Comparison of ENCODE assay signal across 8 cellular contexts in genomic region chr13:33542309-33543088, GRCh38.
DNase-seq lines count a peak whose midpoint lies in the region; ATAC-seq, FAIRE-seq and TF ChIP-seq lines count a peak whose summit lies in the region.

No MANE protein-coding gene starts in this region.

- peak; percentile 77 for TF ChIP-seq CTCF in nephron progenitor cell (IDR thresholded peaks at IDR 0.05)

- peak; percentile 93 for ATAC-seq in stimulated activated naive CD8-positive, alpha-beta T cell treated with anti-CD3 and anti-CD28 coated beads, Interleukin-15, amount 100 ng/mL, for 72 hours

- DNase-seq in H54 (ENCODE audit: insufficient read length, low spot score), result peak; percentile 47
- peak; percentile 96 for DNase-seq in LoVo (ENCODE audit: low spot score)
- DNase-seq in activated gamma-delta T cell (lab: John Stamatoyannopoulos, UW), result peak; percentile 100
- DNase-seq in fibroblast of the conjunctiva (ENCODE audit: low read depth), result peak; percentile 99
- DNase-seq in nephron progenitor cell, result peak; percentile 97
- peak; percentile 98 to 99 for DNase-seq in stimulated activated naive CD8-positive, alpha-beta T cell treated with anti-CD3 and anti-CD28 coated beads, Interleukin-15, amount 100 ng/mL, for 72 hours

- TF ChIP-seq POLR2A in H54 (IDR thresholded peaks at IDR 0.05; ENCODE audit: low read depth, low read length), result peak; percentile 8; the same call in 1 of the 2 replicates
- peak; percentile 46 for TF ChIP-seq POLR2A in Raji (IDR thresholded peaks at IDR 0.05; ENCODE audit: insufficient read depth, low read depth, low read length)

- H3K36me3 Mint-ChIP-seq in nephron progenitor cell (ENCODE audit: low read depth), result peaks cover 5% of the 10 kb centered on the region

- H3K4me1 Mint-ChIP-seq in nephron progenitor cell, result peaks cover 57% of the 10 kb centered on the region
- H3K4me1 Mint-ChIP-seq in stimulated activated naive CD8-positive, alpha-beta T cell treated with anti-CD3 and anti-CD28 coated beads, Interleukin-15, amount 100 ng/mL, for 72 hours, result peaks cover 50% of the 10 kb centered on the region

- peak; percentile 87 for FAIRE-seq in H54 (lab: Jason Lieb, UNC)

- H3K9me3 ChIP-seq in ES-I3 (ENCODE audit: control insufficient read depth, insufficient read depth, low read length), result no peaks in the 10 kb centered on the region

- H3K9ac ChIP-seq in ES-I3 (ENCODE audit: low read depth, low read length), result peak overlapping the region; percentile 70

- H3K4me3 Mint-ChIP-seq in nephron progenitor cell, result peak overlapping the region; percentile 91
- H3K4me3 Mint-ChIP-seq in stimulated activated naive CD8-positive, alpha-beta T cell treated with anti-CD3 and anti-CD28 coated beads, Interleukin-15, amount 100 ng/mL, for 72 hours, result peak overlapping the region; percentile 84 to 85

- H3K36me3 ChIP-seq in ES-I3 (ENCODE audit: insufficient read depth, low read length), result no peaks in the 10 kb centered on the region

- peaks cover 13% of the 10 kb centered on the region for H3K4me1 ChIP-seq in ES-I3 (ENCODE audit: insufficient read depth, low read length)

- peak overlapping the region; percentile 100 for H3K27ac Mint-ChIP-seq in nephron progenitor cell
- H3K27ac Mint-ChIP-seq in stimulated activated naive CD8-positive, alpha-beta T cell treated with anti-CD3 and anti-CD28 coated beads, Interleukin-15, amount 100 ng/mL, for 72 hours, result peak overlapping the region; percentile 98 to 99

- peaks cover 3% of the 10 kb centered on the region for H3K27me3 Mint-ChIP-seq in nephron progenitor cell (ENCODE audit: low read depth, poor library complexity)
- no peaks in the 10 kb centered on the region for H3K27me3 Mint-ChIP-seq in stimulated activated naive CD8-positive, alpha-beta T cell treated with anti-CD3 and anti-CD28 coated beads, Interleukin-15, amount 100 ng/mL, for 72 hours

- peaks cover 5% of the 10 kb centered on the region for H3K9me3 Mint-ChIP-seq in nephron progenitor cell
- H3K9me3 Mint-ChIP-seq in stimulated activated naive CD8-positive, alpha-beta T cell treated with anti-CD3 and anti-CD28 coated beads, Interleukin-15, amount 100 ng/mL, for 72 hours, result no peaks in the 10 kb centered on the region

Comparison
In these comparisons a context has a peak if more than half of its experiments do, and no peak if none do; other contexts are left out.
1. Peak in every context shown above with its lines: DNase-seq and ATAC-seq.
2. DNase-seq: peak in every context shown above with its lines; median percentile 100 in activated gamma-delta T cell; 99 in fibroblast of the conjunctiva; 98 in stimulated activated naive CD8-positive, alpha-beta T cell treated with anti-CD3 and anti-CD28 coated beads, Interleukin-15, amount 100 ng/mL, for 72 hours; 97 in nephron progenitor cell; 96 in LoVo; 47 in H54.